In the genomic region with DNA sequence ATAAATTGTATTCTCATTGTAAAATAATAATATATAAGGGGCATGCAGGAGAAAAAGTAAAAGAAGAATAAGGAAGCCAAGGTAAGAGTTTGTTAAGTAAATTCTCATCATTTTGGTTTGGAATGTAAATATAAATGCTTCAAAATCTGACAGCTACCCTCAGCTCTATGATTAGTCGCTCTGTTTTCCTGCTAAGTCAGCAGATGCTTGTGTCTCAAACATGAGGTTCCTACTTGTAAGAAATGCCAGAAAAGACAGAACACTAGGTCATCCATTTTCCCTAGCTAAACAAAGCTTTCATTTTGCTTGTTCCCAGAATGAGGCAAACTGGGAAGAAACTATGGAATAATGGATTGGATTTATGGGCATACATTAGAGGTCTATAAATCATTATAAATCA, we compare ENCODE assay signal across 21 cellular contexts.
DNase-seq lines count a peak whose midpoint lies in the region; ATAC-seq, FAIRE-seq and TF ChIP-seq lines count a peak whose summit lies in the region.
"Had no signal": no experiment of that assay in that cellular context is flagged by ENCODE, and none has a peak within 500 bp of the region (broad histone marks: within the 10 kb centered on the region; RNA-seq: fewer than 3 reads in every experiment).

No MANE protein-coding gene starts in this region.

- H2BK120ac ChIP-seq in IMR-90 (ENCODE audit: low read depth, low read length) (no peak overlapping the region), mesenchymal stem cell (ENCODE audit: low read depth, low read length) (no peak overlapping the region)

- H3K4ac ChIP-seq in IMR-90 (ENCODE audit: low read depth, low read length) (no peak overlapping the region), mesenchymal stem cell (ENCODE audit: low read depth in 1 of 2, low read length in 2 of 2) (no peak overlapping the region)

- no peak overlapping the region for H3K4me3 ChIP-seq in A549
- no peak overlapping the region for H3K4me3 ChIP-seq in IMR-90 (ENCODE audit: insufficient read depth, low read depth, low read length)
- H3K4me3 ChIP-seq in subcutaneous abdominal adipose tissue (ENCODE audit: low read depth in 1 of 5, low read length in 5 of 5), result no peak overlapping the region
- no peak overlapping the region for H3K4me3 ChIP-seq in mesenchymal stem cell (ENCODE audit: insufficient read depth in 1 of 2, low read depth in 1 of 2, low read length in 2 of 2)
- H3K4me3 ChIP-seq: BLaER1 treated with 17β-estradiol and CSF1 and Interleukin-3, amounts not matched to agents 10 nM and 100 nM had no signal

- H3K4me2 ChIP-seq in A549, result no peak overlapping the region
- no peak overlapping the region for H3K4me2 ChIP-seq in IMR-90 (ENCODE audit: low read depth, low read length)
- no peak overlapping the region for H3K4me2 ChIP-seq in mesenchymal stem cell (ENCODE audit: low read length, poor library complexity, severe bottlenecking)
- H3K4me2 ChIP-seq: BLaER1 treated with 17β-estradiol and CSF1 and Interleukin-3, amounts not matched to agents 10 nM and 100 nM had no signal

- no peak for ATAC-seq in A549
- no peak for ATAC-seq in IMR-90 (ENCODE audit: low read depth)
- no peak for ATAC-seq in GM21390 (IDR thresholded peaks at IDR 0.05; ENCODE audit: unreplicated experiment)
- ATAC-seq in HG03097 (IDR thresholded peaks at IDR 0.05; ENCODE audit: low FRiP score, unreplicated experiment), result no peak
- ATAC-seq: CD8-positive, alpha-beta T cell had no signal

- H2BK12ac ChIP-seq in mesenchymal stem cell (ENCODE audit: low read length in 2 of 2), result no peak overlapping the region

- no peaks in the 10 kb centered on the region for H3K79me1 ChIP-seq in IMR-90 (ENCODE audit: low read depth in 1 of 2, low read length in 2 of 2)
- no peaks in the 10 kb centered on the region for H3K79me1 ChIP-seq in mesenchymal stem cell (replicated peaks; ENCODE audit: low read length, poor library complexity, severe bottlenecking)

- no peak for TF ChIP-seq EP300 in A549 (IDR thresholded peaks at IDR 0.05)

- CTCF ChIA-PET in A549 (lab: Yijun Ruan, JAX), result no interaction called here
- CTCF ChIA-PET in IMR-90 (lab: Yijun Ruan, JAX), result interaction anchor here (0.7 to 1.2 kb wide), 2 partner anchors 21 to 526 kb away, joined by 3 read pairs; no protein-coding TSS in a partner anchor

- FAIRE-seq in A549 (lab: Jason Lieb, UNC), result no peak
- FAIRE-seq: A204.1, D721Med, G401.6, GM12891 had no signal

- H3K9me3 ChIP-seq in A549 (no peaks in the 10 kb centered on the region), IMR-90 (ENCODE audit: control insufficient read depth, insufficient read depth, low read length) (no peaks in the 10 kb centered on the region), subcutaneous abdominal adipose tissue (ENCODE audit: control insufficient read depth in 5 of 5, low read length in 5 of 5) (no peaks in the 10 kb centered on the region), mesenchymal stem cell (ENCODE audit: control insufficient read depth, low read length) (no peaks in the 10 kb centered on the region)
- H3K9me3 ChIP-seq: BLaER1 treated with 17β-estradiol and CSF1 and Interleukin-3, amounts not matched to agents 10 nM and 100 nM; Caco-2 had no signal

- H2AFZ ChIP-seq in IMR-90 (replicated peaks; ENCODE audit: low read length, poor library complexity), result no peak overlapping the region
- no peak overlapping the region for H2AFZ ChIP-seq in mesenchymal stem cell (ENCODE audit: low read depth, low read length)

- H3K9me1 ChIP-seq in IMR-90 (ENCODE audit: insufficient read depth, low read length), result no peaks in the 10 kb centered on the region

- H4K91ac ChIP-seq in IMR-90 (ENCODE audit: insufficient read depth, low read depth, low read length), result no peak overlapping the region
- H4K91ac ChIP-seq in mesenchymal stem cell (ENCODE audit: low read length), result no peak overlapping the region

- no peak overlapping the region for H3K14ac ChIP-seq in IMR-90 (replicated peaks; ENCODE audit: low read depth, low read length)
- H3K14ac ChIP-seq in mesenchymal stem cell (ENCODE audit: low read length in 2 of 2), result no peak overlapping the region

- H2AK5ac ChIP-seq in IMR-90 (ENCODE audit: low read depth, low read length), result no peak overlapping the region
- H2AK5ac ChIP-seq in mesenchymal stem cell (ENCODE audit: low read length, severe bottlenecking), result no peak overlapping the region

- no peak overlapping the region for H2AK9ac ChIP-seq in IMR-90 (replicated peaks; ENCODE audit: low read depth, low read length, poor library complexity)

- 0% methylated on average over 1 of the region's 1 CpG for WGBS in A549 (ENCODE audit: missing lambda C conversion rate)
- WGBS in IMR-90 (ENCODE audit: extremely low coverage in 2 of 2, insufficient read length in 1 of 2), 2 experiments, result no CpG with 5 or more reads among the region's 1 CpG
- WGBS in mesenchymal stem cell, result 62% methylated on average over 1 of the region's 1 CpG

- TF ChIP-seq RAD21 in A549 (conservative IDR thresholded peaks at IDR 0.05 in 1 of 2, IDR thresholded peaks at IDR 0.05 in 1 of 2) (no peak), IMR-90 (IDR thresholded peaks at IDR 0.05; ENCODE audit: low read length) (no peak)

- H3K27me3 ChIP-seq in IMR-90 (ENCODE audit: control insufficient read depth, insufficient read depth, low read length) (no peaks in the 10 kb centered on the region), subcutaneous abdominal adipose tissue (ENCODE audit: control insufficient read depth in 5 of 5, insufficient read depth in 4 of 5, low read length in 5 of 5) (no peaks in the 10 kb centered on the region), mesenchymal stem cell (ENCODE audit: control insufficient read depth in 1 of 2, insufficient read depth in 1 of 2, low read length in 2 of 2) (no peaks in the 10 kb centered on the region)
- H3K27me3 ChIP-seq: BLaER1 treated with 17β-estradiol and CSF1 and Interleukin-3, amounts not matched to agents 10 nM and 100 nM had no signal

- TF ChIP-seq CTCF in A549 (IDR thresholded peaks at IDR 0.05) (no peak), IMR-90 (conservative IDR thresholded peaks at IDR 0.05; ENCODE audit: low read depth, low read length) (no peak)

- H3K36me3 ChIP-seq in IMR-90 (ENCODE audit: control insufficient read depth, insufficient read depth, low read length), result no peaks in the 10 kb centered on the region
- no peaks in the 10 kb centered on the region for H3K36me3 ChIP-seq in subcutaneous abdominal adipose tissue (ENCODE audit: control insufficient read depth in 5 of 5, insufficient read depth in 5 of 5, low read length in 5 of 5)
- H3K36me3 ChIP-seq in mesenchymal stem cell (ENCODE audit: control insufficient read depth in 1 of 2, insufficient read depth in 2 of 2, low read depth in 1 of 2, low read length in 2 of 2), result no peaks in the 10 kb centered on the region
- H3K36me3 ChIP-seq: BLaER1 treated with 17β-estradiol and CSF1 and Interleukin-3, amounts not matched to agents 10 nM and 100 nM had no signal

- H3K4me1 ChIP-seq in A549 (no peaks in the 10 kb centered on the region), IMR-90 (ENCODE audit: control insufficient read depth, insufficient read depth, low read length) (no peaks in the 10 kb centered on the region), subcutaneous abdominal adipose tissue (ENCODE audit: control insufficient read depth in 5 of 5, insufficient read depth in 5 of 5, low read length in 5 of 5) (peaks cover 0 to 21% (median 0%) of the 10 kb centered on the region in 5 donors), mesenchymal stem cell (ENCODE audit: control insufficient read depth, insufficient read depth, low read depth, low read length) (no peaks in the 10 kb centered on the region)
- H3K4me1 ChIP-seq: BLaER1 treated with 17β-estradiol and CSF1 and Interleukin-3, amounts not matched to agents 10 nM and 100 nM; Caco-2 had no signal

- BruUV-seq in IMR-90 (replicated peaks; lab: Mats Ljungman, UMichigan), result no TSS peak

- no peak overlapping the region for H3K18ac ChIP-seq in IMR-90 (ENCODE audit: low read depth, low read length)
- H3K18ac ChIP-seq in mesenchymal stem cell (ENCODE audit: low read depth in 1 of 2, low read length in 2 of 2), result no peak overlapping the region

- intact Hi-C loops in IMR-90 (cut with micrococcal nuclease), result no loop called here

- in situ Hi-C loops in IMR-90 (cut with MboI; ENCODE audit: low sequenced_read_pairs), result no loop called here

- H3K27ac ChIP-seq in A549 (no peak overlapping the region), IMR-90 (ENCODE audit: insufficient read depth, low read length) (no peak overlapping the region), subcutaneous abdominal adipose tissue (ENCODE audit: low read depth, low read length) (peak overlapping the region; percentile 45), mesenchymal stem cell (ENCODE audit: low read length, poor library complexity, severe bottlenecking) (no peak overlapping the region)
- H3K27ac ChIP-seq: BLaER1 treated with 17β-estradiol and CSF1 and Interleukin-3, amounts not matched to agents 10 nM and 100 nM; C4-2B had no signal

- H4K8ac ChIP-seq in IMR-90 (ENCODE audit: low read depth in 2 of 2, low read length in 2 of 2), result no peak overlapping the region
- H4K8ac ChIP-seq in mesenchymal stem cell (ENCODE audit: low read length), result no peak overlapping the region

- no peak overlapping the region for H3K9ac ChIP-seq in IMR-90 (ENCODE audit: low read depth, low read length)
- H3K9ac ChIP-seq in subcutaneous abdominal adipose tissue (ENCODE audit: low read length in 5 of 5), result no peak overlapping the region
- no peak overlapping the region for H3K9ac ChIP-seq in mesenchymal stem cell (ENCODE audit: low read length)
- H3K9ac ChIP-seq: BLaER1 treated with 17β-estradiol and CSF1 and Interleukin-3, amounts not matched to agents 10 nM and 100 nM had no signal

- no peak for TF ChIP-seq POLR2A in A549 (IDR thresholded peaks at IDR 0.05; ENCODE audit: low read length)
- no peak for TF ChIP-seq POLR2A in IMR-90 (IDR thresholded peaks at IDR 0.05; ENCODE audit: low read depth, low read length)

- dilution Hi-C loops in IMR-90 (cut with HindIII; ENCODE audit: low sequenced_read_pairs, unreplicated experiment), result no loop called here

- no peak overlapping the region for H4K5ac ChIP-seq in IMR-90 (ENCODE audit: low read depth, low read length)

- no peak overlapping the region for H2BK20ac ChIP-seq in IMR-90 (ENCODE audit: low read depth, low read length)

- H3K23ac ChIP-seq in IMR-90 (ENCODE audit: low read depth, low read length), result no peak overlapping the region
- no peak overlapping the region for H3K23ac ChIP-seq in mesenchymal stem cell (ENCODE audit: low read length in 2 of 2)

- H2BK15ac ChIP-seq in IMR-90 (ENCODE audit: low read depth, low read length) (no peak overlapping the region), mesenchymal stem cell (ENCODE audit: low read depth, poor library complexity, severe bottlenecking) (no peak overlapping the region)

- POLR2A ChIA-PET in A549 (lab: Yijun Ruan, JAX), result no interaction called here
- POLR2A ChIA-PET in IMR-90 (lab: Charles Lee; ENCODE audit: unreplicated experiment), result no interaction called here

- no peaks in the 10 kb centered on the region for H4K20me1 ChIP-seq in IMR-90 (ENCODE audit: insufficient read depth, low read length)
- H4K20me1 ChIP-seq: BLaER1 treated with 17β-estradiol and CSF1 and Interleukin-3, amounts not matched to agents 10 nM and 100 nM had no signal

- H2BK5ac ChIP-seq in IMR-90 (ENCODE audit: low read depth, low read length, poor library complexity, severe bottlenecking), result no peak overlapping the region
- H2BK5ac ChIP-seq in mesenchymal stem cell (ENCODE audit: low read depth, low read length, poor library complexity, severe bottlenecking), result no peak overlapping the region

- DNase-seq in A549 (ENCODE audit: low read depth in 1 of 2, low spot score in 1 of 2) (no peak), IMR-90 (no peak), NCI-H69 (lab: John Stamatoyannopoulos, UW) (peak; percentile 49), mesenchymal stem cell (no peak)
- DNase-seq: 8988T; AML-193; Caco-2; Calu3; CD4-positive, alpha-beta T cell; CD8-positive, alpha-beta T cell; DMS79 treated with DMSO at 0.1 percent for 48 hours; GF-D8 had no signal

- H3K56ac ChIP-seq in IMR-90 (ENCODE audit: extremely low read depth, insufficient read depth, low read length), result no peak overlapping the region
